Comparison of ENCODE assay signal across 9 cellular contexts in the genomic region with DNA sequence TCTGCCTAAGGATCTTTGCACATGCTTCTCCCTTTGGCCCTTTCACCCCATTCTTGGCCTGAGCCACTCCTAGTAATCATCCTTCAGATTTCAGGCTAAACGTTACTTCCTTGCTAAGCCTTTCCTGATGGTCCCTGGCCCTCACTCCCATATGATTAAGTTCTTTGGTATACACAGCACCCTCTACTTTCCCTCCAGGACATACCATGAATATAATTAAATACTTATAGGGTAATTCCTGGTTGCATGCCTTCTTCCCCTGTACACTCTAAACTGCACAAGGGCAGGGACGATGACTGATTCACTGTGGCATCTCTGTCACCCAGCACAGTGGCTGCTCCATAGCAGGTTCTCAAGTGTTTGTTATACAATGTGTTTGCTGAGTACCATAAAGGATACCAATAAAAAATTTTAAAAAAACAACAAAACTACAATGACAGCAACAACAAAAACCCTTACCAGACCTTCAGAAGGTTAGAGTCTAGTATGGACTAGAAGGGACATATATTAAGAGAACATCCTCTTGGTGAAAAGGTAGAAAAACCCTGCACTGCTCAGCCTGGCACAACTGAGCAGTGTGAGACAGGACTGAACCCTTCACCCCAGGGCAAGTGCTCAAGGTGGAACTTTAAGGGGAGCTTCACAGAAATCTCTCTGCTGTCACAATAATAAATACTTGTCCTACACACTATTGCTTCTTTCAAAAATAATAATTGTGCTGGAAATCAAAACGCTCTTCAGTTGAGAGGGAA.
DNase-seq lines count a peak whose midpoint lies in the region; ATAC-seq and TF ChIP-seq lines count a peak whose summit lies in the region.
"Had no signal": no experiment of that assay in that cellular context is flagged by ENCODE, and none has a peak within 500 bp of the region (broad histone marks: within the 10 kb centered on the region; RNA-seq: fewer than 3 reads in every experiment).

No MANE protein-coding gene starts in this region.

- H3K79me2 ChIP-seq in PC-3 (ENCODE audit: low read length), result peaks cover 79% of the 10 kb centered on the region

- peaks cover 50% of the 10 kb centered on the region for H3K4me1 Mint-ChIP-seq in osteocyte (ENCODE audit: unreplicated experiment)

- peaks cover 4% of the 10 kb centered on the region for H3F3A ChIP-seq in PC-3 (ENCODE audit: low read length, unreplicated experiment)

- H2AFZ ChIP-seq in PC-3 (ENCODE audit: low read length), result no peak overlapping the region

- H3K9me3 Mint-ChIP-seq in osteocyte (ENCODE audit: unreplicated experiment), result no peaks in the 10 kb centered on the region

- peaks cover 73% of the 10 kb centered on the region for H3K4me1 ChIP-seq in PC-3 (ENCODE audit: insufficient read depth, low read length)

- H3K9me3 ChIP-seq in PC-3 (ENCODE audit: low read length), result no peaks in the 10 kb centered on the region
- H3K9me3 ChIP-seq: Peyer's patch had no signal

- H3K27me3 ChIP-seq in PC-3 (ENCODE audit: low read length), result no peaks in the 10 kb centered on the region
- H3K27me3 ChIP-seq: Peyer's patch had no signal

- BruUV-seq in PC-3 (replicated peaks; lab: Mats Ljungman, UMichigan), result no TSS peak

- H3K36me3 Mint-ChIP-seq in osteocyte (ENCODE audit: unreplicated experiment), result peaks cover 3% of the 10 kb centered on the region

- H4K20me1 ChIP-seq in PC-3 (ENCODE audit: low read length), result no peaks in the 10 kb centered on the region

- DNase-seq in ELR (ENCODE audit: low read depth), result peak; percentile 89
- DNase-seq in PC-3, result peak; percentile 89
- DNase-seq in epithelial cell of esophagus (ENCODE audit: low read depth), result peak; percentile 73
- DNase-seq in osteocyte (ENCODE audit: extremely low spot score, unreplicated experiment), result no peak
- DNase-seq: cortex of kidney, Peyer's patch had no signal

- intact Hi-C loops in PC-3 (cut with micrococcal nuclease), result loop anchor here (2.0 kb wide), 2 partner anchors 77 to 143 kb away; no protein-coding TSS in a partner anchor

- peak overlapping the region; percentile 6 for H3K27ac Mint-ChIP-seq in osteocyte (ENCODE audit: unreplicated experiment)

- no peak overlapping the region for H3K4me3 ChIP-seq in PC-3 (ENCODE audit: low read length)
- no peak overlapping the region for H3K4me3 ChIP-seq in epithelial cell of esophagus (ENCODE audit: low read length)
- H3K4me3 ChIP-seq: Peyer's patch had no signal

- TF ChIP-seq CTCF in PC-3 (conservative IDR thresholded peaks at IDR 0.05; ENCODE audit: low read depth, low read length) (0 out of 2 replicates have a peak, but pooled peaks have one; percentile 17), epithelial cell of esophagus (IDR thresholded peaks at IDR 0.05; ENCODE audit: insufficient read depth, low read depth, low read length, missing control alignments) (no peak), osteocyte (IDR thresholded peaks at IDR 0.05) (no peak)

- ATAC-seq in PC-3 (peak; percentile 84), GM19455 (IDR thresholded peaks at IDR 0.05; ENCODE audit: unreplicated experiment) (no peak), HG03135 (IDR thresholded peaks at IDR 0.05; ENCODE audit: unreplicated experiment) (no peak), HG02885 (IDR thresholded peaks at IDR 0.05; ENCODE audit: poor library complexity, unreplicated experiment) (no peak)

- POLR2A ChIA-PET in PC-3 (lab: Charles Lee; ENCODE audit: unreplicated experiment), result interaction anchor here (0.7 kb wide), 1 partner anchor 36 kb away, joined by 3 read pairs; no protein-coding TSS in a partner anchor

- H3K4me2 ChIP-seq in PC-3 (ENCODE audit: low read length), result peak overlapping the region; percentile 58

- no peaks in the 10 kb centered on the region for H3K9me2 ChIP-seq in PC-3 (replicated peaks; ENCODE audit: low read length)

- 0 out of 2 replicates have a peak, but pooled peaks cover 5% of the 10 kb centered on the region for H3K36me3 ChIP-seq in PC-3 (ENCODE audit: low read depth, low read length)
- H3K36me3 ChIP-seq: Peyer's patch had no signal

- H3K4me3 Mint-ChIP-seq in osteocyte (ENCODE audit: unreplicated experiment), result no peak overlapping the region

- H3K27ac ChIP-seq in PC-3 (ENCODE audit: low read length), result peak overlapping the region; percentile 83
- H3K27ac ChIP-seq: Peyer's patch had no signal

- no peak overlapping the region for H3K9ac ChIP-seq in PC-3 (ENCODE audit: low read length)

- CTCF ChIA-PET in PC-3 (lab: Charles Lee), result no interaction called here

- H3K27me3 Mint-ChIP-seq in osteocyte (ENCODE audit: unreplicated experiment), result no peaks in the 10 kb centered on the region
